Comparison of ENCODE assay signal across 7 cellular contexts in the genomic region with DNA sequence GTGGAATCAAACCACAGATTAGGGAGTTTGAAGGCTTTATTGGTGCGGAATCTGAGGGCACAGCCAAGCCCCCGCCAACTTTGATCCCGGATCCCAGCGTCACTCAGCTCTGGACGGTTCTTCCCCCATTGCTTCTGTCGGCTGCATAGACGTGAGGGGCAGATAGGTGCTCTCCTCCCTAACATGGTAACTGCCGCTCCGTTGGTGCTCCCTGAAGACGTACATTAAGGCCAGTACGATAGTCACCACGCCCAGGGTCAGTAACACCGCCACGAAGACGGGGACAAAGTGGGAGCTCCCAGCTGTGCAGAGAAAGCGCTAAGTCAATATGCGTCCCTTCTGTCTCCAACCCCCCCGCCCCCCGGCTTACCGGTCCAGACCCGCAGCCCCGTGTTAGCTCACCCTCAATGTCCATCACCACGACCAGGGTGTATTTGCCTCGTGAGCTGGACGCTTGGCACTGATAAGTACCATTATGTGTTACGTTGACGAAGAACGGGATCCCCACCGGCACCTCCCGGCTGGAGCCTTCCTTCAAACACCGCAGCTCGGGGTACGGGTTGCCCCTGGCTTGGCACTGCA. TPM values are rescaled to one million over a fixed set of nuclear protein-coding genes. Genes with fewer than 3 reads are reported as not detected.
DNase-seq lines count a peak whose midpoint lies in the region; ATAC-seq and TF ChIP-seq lines count a peak whose summit lies in the region.

No MANE protein-coding gene starts in this region.

- no peak for TF ChIP-seq POLR2A in ovary (IDR thresholded peaks at IDR 0.05)

- 0 to 12% (median 2%) methylated on average over 30 to 33 of the region's 33 CpGs for WGBS in ovary, 3 donors

- peaks cover 12% of the 10 kb centered on the region for H3K4me1 ChIP-seq in ovary (ENCODE audit: insufficient read depth)

- peak overlapping the region; percentile 91 for H3K4me3 ChIP-seq in ovary

- H3K27ac ChIP-seq in epithelial cell of prostate (peak overlapping the region; percentile 67), ovary (peak overlapping the region in 1 of 2 donors; percentile 89)

- peak; percentile 17 for ATAC-seq in GM21367 (IDR thresholded peaks at IDR 0.05; ENCODE audit: unreplicated experiment)
- ATAC-seq in left lobe of liver: no peak

- intact Hi-C loops in ovary (cut with DNase I): loop anchor here in 1 of 4 donors (5.0 kb wide), 1 partner anchor 48 kb away; the partner anchor contains the start of gene TYK2

- peak; percentile 98 for DNase-seq in OCI-M2 (lab: John Stamatoyannopoulos, UW; ENCODE audit: unreplicated experiment)
- DNase-seq in epithelial cell of prostate (ENCODE audit: low read depth, low spot score): peak; percentile 3
- DNase-seq in ovary: peak in 1 of 5 donors; percentile 53
- no peak for DNase-seq in left lobe of liver (ENCODE audit: low spot score)
- no peak for DNase-seq in NOMO-1 treated with dmso at 0.1 percent for 144 hours (lab: John Stamatoyannopoulos, UW; ENCODE audit: unreplicated experiment)
- no peak for DNase-seq in NCI-H1436 treated with DMSO at 0.1 percent for 48 hours (lab: John Stamatoyannopoulos, UW)

- H3K36me3 ChIP-seq in ovary: no peaks in the 10 kb centered on the region

- H3K27me3 ChIP-seq in ovary: no peaks in the 10 kb centered on the region

- no peak for TF ChIP-seq CTCF in ovary (IDR thresholded peaks at IDR 0.05)

- H3K9me3 ChIP-seq in ovary: no peaks in the 10 kb centered on the region

- TF ChIP-seq EP300 in ovary (IDR thresholded peaks at IDR 0.05): no peak

RNA-seq across cellular contexts. Expression of gene RAVER1, which starts 0.5 kb away (rescaled TPM):
- 10 to 100 TPM; 13.1 to 50.7 (median 41.0) TPM for total RNA-seq in ovary
- polyA plus RNA-seq in ovary: 10 to 100 TPM in 1 of 2 donors, 1 to 10 TPM in 1; 1.3 to 18.2 TPM
- total RNA-seq in left lobe of liver: 11.3 TPM

RNA-seq across cellular contexts. Expression of gene ICAM3, which starts 5.6 kb away (rescaled TPM):
- total RNA-seq in ovary (10 to 100 TPM in 1 of 7 donors, 1 to 10 TPM in 6; 2.2 to 10.9 (median 3.6) TPM), left lobe of liver (38.6 TPM)
- polyA plus RNA-seq in ovary: 1 to 10 TPM; 3.9 to 4.3 TPM

RNA-seq across cellular contexts. Expression of gene FDX2, which starts 18.0 kb away (rescaled TPM):
- total RNA-seq in ovary (10 to 100 TPM; 11.1 to 23.6 (median 13.2) TPM), left lobe of liver (11.0 TPM)
- polyA plus RNA-seq in ovary: 10 to 100 TPM in 1 of 2 donors, 1 to 10 TPM in 1; 2.5 to 16.8 TPM

RNA-seq across cellular contexts. Expression of gene ZGLP1, which starts 24.2 kb away (rescaled TPM):
- total RNA-seq in ovary (1 to 10 TPM; 2.6 to 5.6 (median 3.0) TPM), left lobe of liver (4.2 TPM)
- 1 to 10 TPM in 1 of 2 donors, under 1 TPM in 1; 0.27 to 4.5 TPM for polyA plus RNA-seq in ovary

RNA-seq across cellular contexts. Expression of gene ICAM5, which starts 44.1 kb away (rescaled TPM):
- total RNA-seq in ovary (10 to 100 TPM in 3 of 7 donors, 1 to 10 TPM in 1, under 1 TPM in 3; 0.51 to 16.1 (median 2.5) TPM), left lobe of liver (0.30 TPM)
- under 1 TPM in 1 of 2 donors, not detected in 1; 0.11 TPM for polyA plus RNA-seq in ovary

Comparison
In these comparisons a context has a peak if more than half of its experiments do, and no peak if none do; other contexts are left out.
1. DNase-seq: peak in OCI-M2 (single experiment) and epithelial cell of prostate (single experiment); none in left lobe of liver (single experiment), NOMO-1 treated with dmso at 0.1 percent for 144 hours (single experiment) and NCI-H1436 treated with DMSO at 0.1 percent for 48 hours (single experiment).